ENCODE assay signal across 13 cellular contexts in the genomic region with DNA sequence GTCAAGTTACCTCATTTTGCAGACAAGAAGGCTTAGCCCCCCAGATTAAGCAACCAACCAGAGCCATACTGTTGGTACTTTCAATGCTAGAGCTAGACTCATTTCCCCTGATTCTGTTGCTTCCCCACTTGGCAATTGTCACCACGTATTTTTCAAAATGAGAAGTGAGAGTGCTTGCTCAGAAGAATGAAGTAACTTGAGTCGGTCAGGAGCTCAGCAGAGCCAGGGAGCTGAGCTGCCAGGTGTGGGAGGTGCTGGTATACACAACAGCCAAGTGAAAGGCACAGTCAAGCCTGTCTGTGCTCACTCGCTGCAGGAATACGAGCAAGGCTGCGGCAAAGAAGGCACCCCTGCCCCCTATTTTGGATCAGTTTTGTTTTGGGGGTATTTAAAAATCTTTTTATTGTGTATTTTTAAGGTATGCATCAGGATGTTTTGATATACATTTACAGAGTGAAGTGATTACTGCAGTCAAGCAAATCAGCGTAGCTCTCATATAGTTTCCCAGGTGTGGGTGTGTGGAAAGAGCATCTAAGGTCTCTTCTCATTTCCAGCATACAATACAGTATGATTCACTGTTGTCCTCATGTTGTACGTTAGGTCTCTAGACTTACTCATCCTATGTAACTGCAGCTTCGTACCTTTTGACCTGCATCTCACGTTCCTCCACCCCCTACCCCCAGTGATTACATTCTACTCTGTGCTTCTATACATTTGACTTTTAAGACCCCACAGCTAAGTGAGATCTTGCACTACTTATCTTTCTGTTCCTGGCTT.
DNase-seq lines count a peak whose midpoint lies in the region; ATAC-seq and TF ChIP-seq lines count a peak whose summit lies in the region.
"Had no signal": no experiment of that assay in that cellular context is flagged by ENCODE, and none has a peak within 500 bp of the region (broad histone marks: within the 10 kb centered on the region; RNA-seq: fewer than 3 reads in every experiment).

No MANE protein-coding gene starts in this region.

- 46 to 75% (median 51%) methylated on average over 9 of the region's 9 CpGs for WGBS in psoas muscle, 3 donors

- H3K4me3 ChIP-seq in psoas muscle, result peak overlapping the region; percentile 1
- H3K4me3 ChIP-seq: esophagus muscularis mucosa, GM23338, Peyer's patch had no signal

- intact Hi-C loops in psoas muscle (cut with DNase I), result no loop called here

- peaks cover 16% of the 10 kb centered on the region for H3K4me1 ChIP-seq in psoas muscle
- H3K4me1 ChIP-seq: esophagus muscularis mucosa, Peyer's patch had no signal

- DNase-seq in NAMALWA (ENCODE audit: low spot score) (peak; percentile 16), psoas muscle (no peak), GM03348 (ENCODE audit: low spot score) (no peak), NCI-H1930 (lab: John Stamatoyannopoulos, UW) (no peak), putamen (ENCODE audit: low spot score) (no peak)
- DNase-seq: activated CD4-positive, alpha-beta T cell treated with anti-CD3 and anti-CD28 coated beads, Interleukin-2, amount 10 ng/mL, durations not matched to agents 24 days and 14 days; amniotic stem cell; Peyer's patch had no signal

- H3K27ac ChIP-seq in psoas muscle, result peak overlapping the region; percentile 72
- H3K27ac ChIP-seq: esophagus muscularis mucosa, Peyer's patch had no signal

- TF ChIP-seq CTCF in psoas muscle (IDR thresholded peaks at IDR 0.05), result no peak

- ATAC-seq in GM19023 (IDR thresholded peaks at IDR 0.05; ENCODE audit: unreplicated experiment), result peak; percentile 72
- ATAC-seq in HG02798 (IDR thresholded peaks at IDR 0.05; ENCODE audit: poor library complexity, unreplicated experiment), result peak; percentile 73
- peak in 3 of 4 donors; percentile 39 to 65 (median 42) for ATAC-seq in psoas muscle
- ATAC-seq: GM23338, sciatic nerve had no signal

- H3K9me3 ChIP-seq in psoas muscle, result no peaks in the 10 kb centered on the region
- H3K9me3 ChIP-seq: esophagus muscularis mucosa, Peyer's patch had no signal

- no peaks in the 10 kb centered on the region for H3K27me3 ChIP-seq in psoas muscle (ENCODE audit: insufficient read depth in 3 of 3, low read length in 2 of 3)
- H3K27me3 ChIP-seq: esophagus muscularis mucosa, Peyer's patch had no signal

- peaks cover 0 to 47% of the 10 kb centered on the region in 2 donors for H3K36me3 ChIP-seq in psoas muscle (ENCODE audit: insufficient read depth in 1 of 2, low read depth in 1 of 2)
